21 cellular contexts compared by ENCODE assay signal in the genomic region with DNA sequence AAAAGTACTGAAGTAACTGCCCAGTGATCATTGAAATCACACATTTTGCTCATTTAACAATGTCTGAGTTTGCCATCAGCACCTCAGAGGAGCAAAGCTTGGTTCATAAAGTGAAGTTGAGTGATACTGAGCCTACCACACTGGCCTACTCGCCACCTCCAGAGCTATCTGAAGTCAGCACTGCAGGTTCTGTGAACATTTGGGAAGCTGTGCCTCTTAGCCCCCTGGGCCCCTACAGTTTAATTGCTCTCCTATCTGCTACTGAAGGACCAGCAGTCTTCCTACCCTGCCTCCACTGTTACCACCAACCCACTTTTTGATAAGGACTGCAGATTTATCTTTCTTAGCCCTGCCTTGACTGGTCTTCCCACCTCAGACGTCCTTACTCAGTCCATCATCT. TPM values are rescaled to one million over a fixed set of nuclear protein-coding genes. Genes with fewer than 3 reads are reported as not detected.
"Had no signal": no experiment of that assay in that cellular context is flagged by ENCODE, and none has a peak within 500 bp of the region (broad histone marks: within the 10 kb centered on the region; RNA-seq: fewer than 3 reads in every experiment).

No MANE protein-coding gene starts in this region.

- DNase-seq: MV-4-11, NCI-H1048, NCI-H1105 treated with DMSO at 0.1 percent for 48 hours, NCI-H1417 treated with DMSO at 0.1 percent for 48 hours, NCI-H146, NCI-H1694 treated with DMSO at 0.1 percent for 48 hours, NCI-H1930, NCI-H2081, NCI-H2107, NCI-H2227 treated with DMSO at 0.1 percent for 48 hours, NCI-H524, NCI-H526 treated with DMSO at 0.1 percent for 48 hours, NCI-H748 treated with DMSO at 0.1 percent for 48 hours, PC-9, SHP77 treated with DMSO at 0.1 percent for 48 hours, SJCRH30 had no signal

- H3K27ac Mint-ChIP-seq: IgD-negative memory B cell had no signal

- ATAC-seq: Right ventricle myocardium inferior, SK-N-SH treated with all-trans-retinoic acid at 6 μM for 48 hours had no signal

- H3K27me3 ChIP-seq: Peyer's patch, SJCRH30 had no signal

- H3K4me3 ChIP-seq: PC-9, Peyer's patch, SJCRH30 had no signal

- H3K27me3 Mint-ChIP-seq: IgD-negative memory B cell had no signal

- H3K4me2 ChIP-seq: PC-9 had no signal

- H3K9me3 ChIP-seq: Peyer's patch, SJCRH30 had no signal

- H3K9me3 Mint-ChIP-seq: IgD-negative memory B cell had no signal

- H2AFZ ChIP-seq: PC-9 had no signal

- H3K27ac ChIP-seq: PC-9, Peyer's patch, SJCRH30 had no signal

RNA-seq across cellular contexts. Expression of a gene that starts 2.0 kb away (rescaled TPM):
- total RNA-seq: MCF 10A had no signal
- polyA plus RNA-seq: IgD-negative memory B cell had no signal
